ENCODE assay signal across 11 cellular contexts in genomic region chr3:123700791-123701712, GRCh38.
DNase-seq lines count a peak whose midpoint lies in the region; ATAC-seq lines count a peak whose summit lies in the region.
"Had no signal": no experiment of that assay in that cellular context is flagged by ENCODE, and none has a peak within 500 bp of the region (broad histone marks: within the 10 kb centered on the region; RNA-seq: fewer than 3 reads in every experiment).

No MANE protein-coding gene starts in this region.

- H3K36me3 ChIP-seq in duodenal mucosa (ENCODE audit: control insufficient read depth in 1 of 2, insufficient read depth in 2 of 2, low read length in 2 of 2) = no peaks in the 10 kb centered on the region

- peak overlapping the region; percentile 60 to 61 for H3K4me3 ChIP-seq in duodenal mucosa (ENCODE audit: low read depth in 1 of 2, low read length in 2 of 2)

- H3K9ac ChIP-seq in duodenal mucosa (ENCODE audit: low read depth in 1 of 2, low read length in 2 of 2) = peak overlapping the region; percentile 57 to 59

- DNase-seq in Ammon's horn (ENCODE audit: low spot score) (peak; percentile 47), left lobe of liver (ENCODE audit: low spot score) (no peak), putamen (ENCODE audit: low spot score) (peak; percentile 35), NCI-H2171 treated with DMSO at 0.1 percent for 48 hours (lab: John Stamatoyannopoulos, UW) (no peak)
- DNase-seq: activated gamma-delta T cell; central memory CD4-positive, alpha-beta T cell had no signal

- H3K27me3 ChIP-seq in duodenal mucosa (ENCODE audit: control insufficient read depth in 1 of 2, insufficient read depth in 2 of 2, low read length in 2 of 2) = no peaks in the 10 kb centered on the region

- peaks cover 6 to 10% of the 10 kb centered on the region in 2 donors for H3K4me1 ChIP-seq in duodenal mucosa (ENCODE audit: control insufficient read depth in 1 of 2, insufficient read depth in 2 of 2, low read length in 2 of 2)

- peak overlapping the region; percentile 63 for H3K27ac ChIP-seq in duodenal mucosa (ENCODE audit: low read depth, low read length)

- ATAC-seq in left lobe of liver (peak; percentile 31), HG02610 (IDR thresholded peaks at IDR 0.05; ENCODE audit: unreplicated experiment) (no peak), HG03108 (IDR thresholded peaks at IDR 0.05; ENCODE audit: unreplicated experiment) (no peak), HG03565 (IDR thresholded peaks at IDR 0.05; ENCODE audit: unreplicated experiment) (no peak)
- ATAC-seq: T-cell had no signal

- H3K9me3 ChIP-seq in duodenal mucosa (ENCODE audit: control insufficient read depth in 1 of 2, low read length in 2 of 2) = no peaks in the 10 kb centered on the region

Comparison
In these comparisons a context has a peak if more than half of its experiments do, and no peak if none do; other contexts are left out.
1. DNase-seq: peak in Ammon's horn (single experiment) and putamen (single experiment); none in left lobe of liver (single experiment) and NCI-H2171 treated with DMSO at 0.1 percent for 48 hours (single experiment).